ENCODE assay signal across 17 cellular contexts in the genomic region with DNA sequence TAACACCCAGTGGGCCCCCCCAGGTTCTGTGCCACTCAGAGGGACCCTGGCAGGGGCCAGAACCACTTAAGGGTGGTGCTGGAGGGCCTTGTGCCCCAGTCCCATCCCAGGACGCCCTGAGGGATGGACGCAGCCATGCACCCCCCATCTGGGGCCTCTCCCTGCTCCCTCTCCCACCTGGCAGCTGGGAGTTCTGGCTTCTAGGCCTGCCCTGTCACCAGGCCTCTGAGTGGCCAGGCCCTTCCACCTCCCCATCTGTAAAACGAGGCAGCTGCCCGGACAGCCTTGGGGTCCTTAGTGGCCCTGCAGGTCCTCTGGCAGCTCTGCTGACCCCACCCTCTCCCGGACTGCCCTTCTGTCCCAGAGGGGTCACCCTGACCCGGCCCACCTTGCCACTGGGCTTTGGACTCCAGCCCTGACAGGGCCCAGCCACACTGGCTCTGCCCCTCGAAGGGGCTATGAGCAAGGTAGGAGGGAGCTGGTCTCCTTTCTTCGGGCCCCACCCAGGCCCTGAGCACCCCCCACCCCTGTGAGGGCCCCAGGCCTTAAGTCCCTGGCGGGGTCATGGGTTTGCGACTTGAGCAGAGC. TPM values are rescaled to one million over a fixed set of nuclear protein-coding genes. Genes with fewer than 3 reads are reported as not detected.
A peak's percentile ranks its signal among the peaks of the same experiment; 100 is the strongest.
DNase-seq lines count a peak whose midpoint lies in the region; ATAC-seq and TF ChIP-seq lines count a peak whose summit lies in the region.
"Had no signal": no experiment of that assay in that cellular context is flagged by ENCODE, and none has a peak within 500 bp of the region (broad histone marks: within the 10 kb centered on the region; RNA-seq: fewer than 3 reads in every experiment).

No MANE protein-coding gene starts in this region.

- no peak for ATAC-seq in left lung
- ATAC-seq in upper lobe of right lung, result no peak
- ATAC-seq: psoas muscle had no signal

- H3K36me3 Mint-ChIP-seq in MCF 10A (ENCODE audit: insufficient read depth, unreplicated experiment), result peaks cover 55% of the 10 kb centered on the region
- H3K36me3 Mint-ChIP-seq: natural killer cell treated with Interleukin-12 subunit alpha and Interleukin-12 subunit beta and Interleukin-15 and Interleukin-18, amount 100 ng/mL, for 72 hours had no signal

- no peaks in the 10 kb centered on the region for H3K36me3 ChIP-seq in breast epithelium
- H3K36me3 ChIP-seq in left lung, result peaks cover 0 to 75% of the 10 kb centered on the region in 2 donors
- H3K36me3 ChIP-seq in upper lobe of right lung, result peaks cover 59% of the 10 kb centered on the region

- H3K27me3 ChIP-seq in breast epithelium (no peaks in the 10 kb centered on the region), left lung (no peaks in the 10 kb centered on the region), upper lobe of right lung (no peaks in the 10 kb centered on the region)
- H3K27me3 ChIP-seq: suprapubic skin had no signal

- H3K4me3 ChIP-seq in breast epithelium (no peak overlapping the region), left lung (no peak overlapping the region), upper lobe of right lung (no peak overlapping the region)
- H3K4me3 ChIP-seq: psoas muscle, suprapubic skin had no signal

- no peak for TF ChIP-seq POLR2A in breast epithelium (IDR thresholded peaks at IDR 0.05)

- DNase-seq in MCF 10A (ENCODE audit: unreplicated experiment) (no peak), breast epithelium (ENCODE audit: low spot score in 2 of 2) (no peak), left lung (no peak), upper lobe of right lung (peak; percentile 66), cerebellar nuclear complex (lab: John Stamatoyannopoulos, UW) (no peak), NCI-H524 treated with DMSO at 0.1 percent for 48 hours (lab: John Stamatoyannopoulos, UW) (no peak)
- DNase-seq: 8988T; activated T-cell treated with anti-CD3 and anti-CD28 coated beads for 4 hours; KBM-7; MV-4-11; NCI-H2029; stimulated activated CD4-positive, alpha-beta T cell treated with anti-CD3 and anti-CD28 coated beads, Interleukin-12 subunit alpha, Interleukin-12 subunit beta, amount 100 ng/mL, for 4 hours had no signal

- H3K9me3 Mint-ChIP-seq in MCF 10A (ENCODE audit: unreplicated experiment), result no peaks in the 10 kb centered on the region
- H3K9me3 Mint-ChIP-seq: natural killer cell treated with Interleukin-12 subunit alpha and Interleukin-12 subunit beta and Interleukin-15 and Interleukin-18, amount 100 ng/mL, for 72 hours had no signal

- H3K9me3 ChIP-seq in breast epithelium, result no peaks in the 10 kb centered on the region
- no peaks in the 10 kb centered on the region for H3K9me3 ChIP-seq in left lung
- H3K9me3 ChIP-seq in upper lobe of right lung, result no peaks in the 10 kb centered on the region
- H3K9me3 ChIP-seq: psoas muscle, suprapubic skin had no signal

- no peak overlapping the region for H3K27ac Mint-ChIP-seq in MCF 10A (ENCODE audit: low read depth, unreplicated experiment)
- H3K27ac Mint-ChIP-seq: natural killer cell treated with Interleukin-12 subunit alpha and Interleukin-12 subunit beta and Interleukin-15 and Interleukin-18, amount 100 ng/mL, for 72 hours had no signal

- intact Hi-C loops in MCF 10A (cut with micrococcal nuclease) (no loop called here), breast epithelium (cut with DNase I; ENCODE audit: low total_unique reads) (no loop called here), left lung (cut with DNase I) (no loop called here), upper lobe of right lung (cut with DNase I) (no loop called here)

- no peaks in the 10 kb centered on the region for H3K4me1 ChIP-seq in breast epithelium
- H3K4me1 ChIP-seq in left lung, result peaks cover 8 to 43% of the 10 kb centered on the region in 2 donors
- H3K4me1 ChIP-seq in upper lobe of right lung, result peaks cover 6% of the 10 kb centered on the region

- CTCF ChIA-PET in MCF 10A (lab: Yijun Ruan, JAX), result interaction anchor here (0.5 to 1.3 kb wide), 4 partner anchors 9 to 279 kb away, joined by 3 to 4 read pairs (median 3); no protein-coding TSS in a partner anchor

- H3K4me3 Mint-ChIP-seq in MCF 10A (ENCODE audit: unreplicated experiment), result no peak overlapping the region
- H3K4me3 Mint-ChIP-seq: CD14-positive monocyte; natural killer cell treated with Interleukin-12 subunit alpha and Interleukin-12 subunit beta and Interleukin-15 and Interleukin-18, amount 100 ng/mL, for 72 hours had no signal

- POLR2A ChIA-PET in MCF 10A (lab: Yijun Ruan, JAX), result interaction anchor here (0.8 to 1.2 kb wide), 2 partner anchors 9 to 134 kb away, joined by 3 to 4 read pairs; no protein-coding TSS in a partner anchor

- H3K27me3 Mint-ChIP-seq in MCF 10A (ENCODE audit: insufficient read depth, unreplicated experiment), result no peaks in the 10 kb centered on the region
- H3K27me3 Mint-ChIP-seq: natural killer cell treated with Interleukin-12 subunit alpha and Interleukin-12 subunit beta and Interleukin-15 and Interleukin-18, amount 100 ng/mL, for 72 hours had no signal

- H3K27ac ChIP-seq in breast epithelium, result no peak overlapping the region
- H3K27ac ChIP-seq in left lung, result peak overlapping the region; percentile 57 to 72
- peak overlapping the region; percentile 45 for H3K27ac ChIP-seq in upper lobe of right lung
- H3K27ac ChIP-seq: psoas muscle, suprapubic skin had no signal

- TF ChIP-seq CTCF in MCF 10A (IDR thresholded peaks at IDR 0.05; ENCODE audit: unreplicated experiment) (no peak), breast epithelium (IDR thresholded peaks at IDR 0.05) (no peak), left lung (IDR thresholded peaks at IDR 0.05) (no peak), upper lobe of right lung (IDR thresholded peaks at IDR 0.05) (no peak)

- TSS peak; percentile 18 for BruUV-seq in MCF 10A (replicated peaks; lab: Mats Ljungman, UMichigan)

- no peaks in the 10 kb centered on the region for H3K4me1 Mint-ChIP-seq in MCF 10A (ENCODE audit: insufficient read depth, unreplicated experiment)
- H3K4me1 Mint-ChIP-seq: CD14-positive monocyte had no signal

RNA-seq across cellular contexts. Expression of gene PAM16, which starts 12.3 kb away (rescaled TPM):
- 71.8 and 117 TPM in 2 replicates for total RNA-seq in MCF 10A (2022)
- total RNA-seq in breast epithelium, result 10 to 100 TPM; 24.9 to 52.4 (median 49.9) TPM
- 10 to 100 TPM; 26.2 to 44.6 TPM for total RNA-seq in left lung
- total RNA-seq in upper lobe of right lung, result 41.2 TPM

RNA-seq across cellular contexts. Expression of gene GLIS2, which starts 22.9 kb away (rescaled TPM):
- total RNA-seq in MCF 10A (2022) (14.7 and 15.8 TPM in 2 replicates), breast epithelium (1 to 10 TPM in 2 of 3 donors, under 1 TPM in 1; 0.96 to 3.9 (median 1.5) TPM), left lung (10 to 100 TPM; 28.9 to 31.0 TPM), upper lobe of right lung (34.1 TPM)

RNA-seq across cellular contexts. Expression of gene VASN, which starts 32.8 kb away (rescaled TPM):
- total RNA-seq in MCF 10A (2022) (4.0 and 7.1 TPM in 2 replicates), breast epithelium (10 to 100 TPM; 14.8 to 28.5 (median 16.1) TPM), left lung (10 to 100 TPM; 24.5 to 28.3 TPM), upper lobe of right lung (20.3 TPM)
- total RNA-seq: T-helper 1 cell treated with Interleukin-12 subunit alpha and Interleukin-12 subunit beta and Interleukin-4 antibody, amounts not matched to agents 30 ng/mL and 1 ng/mL, for 36 hours had no signal

Comparison
In these comparisons a context has a peak if more than half of its experiments do, and no peak if none do; other contexts are left out.
1. H3K27ac ChIP-seq: peak in left lung (2 of 2) and upper lobe of right lung (single experiment); none in breast epithelium (0 of 2).